Comparison of ENCODE assay signal across 19 cellular contexts in the genomic region with DNA sequence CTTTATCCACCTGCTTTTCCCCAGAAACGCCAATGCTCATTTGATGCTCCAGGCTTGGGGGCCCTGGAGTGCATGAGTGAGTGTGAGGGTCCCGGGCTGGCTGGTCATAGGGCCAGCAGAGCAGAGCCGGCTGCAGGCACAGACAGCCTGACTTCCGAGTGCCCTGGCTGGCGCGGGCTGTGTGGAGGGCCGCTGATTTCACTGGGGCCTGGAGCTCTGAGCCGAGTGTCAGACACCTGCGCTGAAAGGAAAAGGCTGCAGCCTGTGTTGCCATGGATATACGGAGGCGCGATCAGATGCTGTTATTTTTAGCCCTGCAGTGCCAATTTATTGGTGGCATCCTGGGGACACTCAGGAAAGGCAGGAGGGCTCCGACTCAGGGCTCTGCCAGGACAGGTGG.
DNase-seq lines count a peak whose midpoint lies in the region; ATAC-seq and TF ChIP-seq lines count a peak whose summit lies in the region.
"Had no signal": no experiment of that assay in that cellular context is flagged by ENCODE, and none has a peak within 500 bp of the region (broad histone marks: within the 10 kb centered on the region; RNA-seq: fewer than 3 reads in every experiment).

No MANE protein-coding gene starts in this region.

- H3K4me3 ChIP-seq in BE2C (ENCODE audit: low read depth, low read length) (no peak overlapping the region), GM23338 (no peak overlapping the region)
- H3K4me3 ChIP-seq: body of pancreas, vagina had no signal

- H3K27me3 Mint-ChIP-seq in GM23338 (ENCODE audit: insufficient read depth, low read depth, poor library complexity): peaks cover 4% of the 10 kb centered on the region
- H3K27me3 Mint-ChIP-seq in activated T-helper 17 cell treated with anti-CD3 and anti-CD28 coated beads, Interleukin-2, amount 50 U/mL, for 72 hours: peaks cover 10% of the 10 kb centered on the region

- H3K27me3 ChIP-seq in BE2C (no peaks in the 10 kb centered on the region), GM23338 (ENCODE audit: insufficient read depth) (no peaks in the 10 kb centered on the region)
- H3K27me3 ChIP-seq: vagina had no signal

- H3F3A ChIP-seq in GM23338 (replicated peaks; ENCODE audit: low read depth): no peaks in the 10 kb centered on the region

- TF ChIP-seq CTCF in BE2C (IDR thresholded peaks at IDR 0.05; ENCODE audit: low read depth, low read length) (no peak), GM23338 (conservative IDR thresholded peaks at IDR 0.05; ENCODE audit: low read depth in 2 of 2) (no peak)

- no peak overlapping the region for H3K4me3 Mint-ChIP-seq in GM23338
- H3K4me3 Mint-ChIP-seq in activated T-helper 17 cell treated with anti-CD3 and anti-CD28 coated beads, Interleukin-2, amount 50 U/mL, for 72 hours: no peak overlapping the region
- H3K4me3 Mint-ChIP-seq: activated CD4-positive, alpha-beta T cell treated with anti-CD3 and anti-CD28 coated beads, Interleukin-2, amount 10 ng/mL, durations not matched to agents 24 days and 14 days; activated naive CD4-positive, alpha-beta T cell treated with anti-CD3 and anti-CD28 coated beads, Interleukin-2, amount 10 ng/mL, durations not matched to agents 7 days and 5 days; naive thymus-derived CD4-positive, alpha-beta T cell; stimulated activated naive CD8-positive, alpha-beta T cell treated with anti-CD3 and anti-CD28 coated beads, Interleukin-15, Interleukin-2, amounts not matched to agents 100 ng/mL and 50 ng/mL, for 24 hours had no signal

- no peaks in the 10 kb centered on the region for H3K36me3 ChIP-seq in BE2C
- H3K36me3 ChIP-seq in GM23338 (ENCODE audit: insufficient read depth): no peaks in the 10 kb centered on the region
- H3K36me3 ChIP-seq: vagina had no signal

- no peaks in the 10 kb centered on the region for H3K36me3 Mint-ChIP-seq in GM23338 (ENCODE audit: low read depth)
- H3K36me3 Mint-ChIP-seq in activated T-helper 17 cell treated with anti-CD3 and anti-CD28 coated beads, Interleukin-2, amount 50 U/mL, for 72 hours (ENCODE audit: low read depth): no peaks in the 10 kb centered on the region
- H3K36me3 Mint-ChIP-seq: activated naive CD4-positive, alpha-beta T cell treated with anti-CD3 and anti-CD28 coated beads, Interleukin-2, amount 10 ng/mL, durations not matched to agents 7 days and 5 days; naive thymus-derived CD4-positive, alpha-beta T cell had no signal

- no peaks in the 10 kb centered on the region for H3K9me2 ChIP-seq in GM23338 (ENCODE audit: insufficient read depth)

- no peaks in the 10 kb centered on the region for H4K20me1 ChIP-seq in GM23338 (replicated peaks; ENCODE audit: insufficient read depth)

- no peaks in the 10 kb centered on the region for H3K9me3 Mint-ChIP-seq in GM23338
- H3K9me3 Mint-ChIP-seq in activated T-helper 17 cell treated with anti-CD3 and anti-CD28 coated beads, Interleukin-2, amount 50 U/mL, for 72 hours: no peaks in the 10 kb centered on the region
- H3K9me3 Mint-ChIP-seq: activated CD4-positive, alpha-beta T cell treated with anti-CD3 and anti-CD28 coated beads, Interleukin-2, amount 10 ng/mL, durations not matched to agents 24 days and 14 days; activated naive CD4-positive, alpha-beta T cell treated with anti-CD3 and anti-CD28 coated beads, Interleukin-2, amount 10 ng/mL, durations not matched to agents 7 days and 5 days; naive thymus-derived CD4-positive, alpha-beta T cell; stimulated activated naive CD8-positive, alpha-beta T cell treated with anti-CD3 and anti-CD28 coated beads, Interleukin-15, Interleukin-2, amounts not matched to agents 100 ng/mL and 50 ng/mL, for 24 hours had no signal

- peaks cover 9% of the 10 kb centered on the region for H3K4me1 ChIP-seq in BE2C
- peaks cover 19% of the 10 kb centered on the region for H3K4me1 ChIP-seq in GM23338 (ENCODE audit: insufficient read depth)

- no peaks in the 10 kb centered on the region for H3K79me2 ChIP-seq in GM23338 (replicated peaks; ENCODE audit: insufficient read depth)

- H2AFZ ChIP-seq in GM23338: 0 out of 2 replicates have a peak overlapping the region, but pooled peaks have one; percentile 63

- peaks cover 30% of the 10 kb centered on the region for H3K4me1 Mint-ChIP-seq in GM23338
- no peaks in the 10 kb centered on the region for H3K4me1 Mint-ChIP-seq in activated T-helper 17 cell treated with anti-CD3 and anti-CD28 coated beads, Interleukin-2, amount 50 U/mL, for 72 hours

- no peak overlapping the region for H3K27ac Mint-ChIP-seq in GM23338
- H3K27ac Mint-ChIP-seq in activated T-helper 17 cell treated with anti-CD3 and anti-CD28 coated beads, Interleukin-2, amount 50 U/mL, for 72 hours: no peak overlapping the region
- H3K27ac Mint-ChIP-seq: activated CD4-positive, alpha-beta T cell treated with anti-CD3 and anti-CD28 coated beads, Interleukin-2, amount 10 ng/mL, durations not matched to agents 24 days and 14 days; activated naive CD4-positive, alpha-beta T cell treated with anti-CD3 and anti-CD28 coated beads, Interleukin-2, amount 10 ng/mL, durations not matched to agents 7 days and 5 days; stimulated activated naive CD8-positive, alpha-beta T cell treated with anti-CD3 and anti-CD28 coated beads, Interleukin-15, Interleukin-2, amounts not matched to agents 100 ng/mL and 50 ng/mL, for 24 hours had no signal

- no peaks in the 10 kb centered on the region for H3K9me3 ChIP-seq in BE2C
- H3K9me3 ChIP-seq: body of pancreas, vagina had no signal

- ATAC-seq in GM23338: no peak
- no peak for ATAC-seq in activated T-helper 17 cell treated with anti-CD3 and anti-CD28 coated beads, Interleukin-2, amount 50 U/mL, for 72 hours (replicated peaks)
- ATAC-seq: body of pancreas; esophagus mucosa; naive thymus-derived CD4-positive, alpha-beta T cell; Panc1 had no signal

- no peak overlapping the region for H3K27ac ChIP-seq in GM23338 (ENCODE audit: low read depth)
- peak overlapping the region; percentile 29 for H3K27ac ChIP-seq in cingulate gyrus (ENCODE audit: low read depth, low read length)
- H3K27ac ChIP-seq: body of pancreas, vagina had no signal

- no peak overlapping the region for H3K4me2 ChIP-seq in GM23338

- DNase-seq in BE2C (peak; percentile 36), GM23338 (ENCODE audit: low spot score) (no peak), NCI-H2227 (lab: John Stamatoyannopoulos, UW; ENCODE audit: unreplicated experiment) (peak; percentile 54), HCEC 1CT (no peak), germinal center (ENCODE audit: low spot score) (no peak)
- no peak for DNase-seq in stimulated activated naive CD4-positive, alpha-beta T cell treated with Interleukin-2 at 50 U/mL for 16 hours (lab: John Stamatoyannopoulos, UW)
- DNase-seq: activated CD4-positive, alpha-beta T cell treated with anti-CD3 and anti-CD28 coated beads, Interleukin-2, amount 10 ng/mL, durations not matched to agents 24 days and 14 days; activated naive CD4-positive, alpha-beta T cell treated with anti-CD3 and anti-CD28 coated beads, Interleukin-2, amount 10 ng/mL, durations not matched to agents 7 days and 5 days; body of pancreas; mammary epithelial cell; naive thymus-derived CD4-positive, alpha-beta T cell; NCI-H446; stimulated activated CD4-positive, alpha-beta T cell treated with anti-CD3 and anti-CD28 coated beads, Interleukin-15, amount 100 ng/mL, for 24 hours had no signal

TF ChIP-seq in GM23338, 12 proteins besides CTCF, POLR2A, EP300 and RAD21 (continues in another document):
- TF ChIP-seq NANOG (IDR thresholded peaks at IDR 0.05; ENCODE audit: borderline replicate concordance) (no peak), STAT1 (IDR thresholded peaks at IDR 0.05; ENCODE audit: unreplicated experiment) (no peak), JUNB (IDR thresholded peaks at IDR 0.05; ENCODE audit: unreplicated experiment) (no peak), EZH2 (IDR thresholded peaks at IDR 0.05; ENCODE audit: low read depth, unreplicated experiment) (no peak), POLR2AphosphoS5 (IDR thresholded peaks at IDR 0.05; ENCODE audit: low read depth) (no peak)
- TF ChIP-seq, protein P1, sequence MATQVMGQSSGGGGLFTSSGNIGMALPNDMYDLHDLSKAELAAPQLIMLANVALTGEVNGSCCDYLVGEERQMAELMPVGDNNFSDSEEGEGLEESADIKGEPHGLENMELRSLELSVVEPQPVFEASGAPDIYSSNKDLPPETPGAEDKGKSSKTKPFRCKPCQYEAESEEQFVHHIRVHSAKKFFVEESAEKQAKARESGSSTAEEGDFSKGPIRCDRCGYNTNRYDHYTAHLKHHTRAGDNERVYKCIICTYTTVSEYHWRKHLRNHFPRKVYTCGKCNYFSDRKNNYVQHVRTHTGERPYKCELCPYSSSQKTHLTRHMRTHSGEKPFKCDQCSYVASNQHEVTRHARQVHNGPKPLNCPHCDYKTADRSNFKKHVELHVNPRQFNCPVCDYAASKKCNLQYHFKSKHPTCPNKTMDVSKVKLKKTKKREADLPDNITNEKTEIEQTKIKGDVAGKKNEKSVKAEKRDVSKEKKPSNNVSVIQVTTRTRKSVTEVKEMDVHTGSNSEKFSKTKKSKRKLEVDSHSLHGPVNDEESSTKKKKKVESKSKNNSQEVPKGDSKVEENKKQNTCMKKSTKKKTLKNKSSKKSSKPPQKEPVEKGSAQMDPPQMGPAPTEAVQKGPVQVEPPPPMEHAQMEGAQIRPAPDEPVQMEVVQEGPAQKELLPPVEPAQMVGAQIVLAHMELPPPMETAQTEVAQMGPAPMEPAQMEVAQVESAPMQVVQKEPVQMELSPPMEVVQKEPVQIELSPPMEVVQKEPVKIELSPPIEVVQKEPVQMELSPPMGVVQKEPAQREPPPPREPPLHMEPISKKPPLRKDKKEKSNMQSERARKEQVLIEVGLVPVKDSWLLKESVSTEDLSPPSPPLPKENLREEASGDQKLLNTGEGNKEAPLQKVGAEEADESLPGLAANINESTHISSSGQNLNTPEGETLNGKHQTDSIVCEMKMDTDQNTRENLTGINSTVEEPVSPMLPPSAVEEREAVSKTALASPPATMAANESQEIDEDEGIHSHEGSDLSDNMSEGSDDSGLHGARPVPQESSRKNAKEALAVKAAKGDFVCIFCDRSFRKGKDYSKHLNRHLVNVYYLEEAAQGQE (IDR thresholded peaks at IDR 0.05; ENCODE audit: unreplicated experiment): no peak
- TF ChIP-seq, protein P2, sequence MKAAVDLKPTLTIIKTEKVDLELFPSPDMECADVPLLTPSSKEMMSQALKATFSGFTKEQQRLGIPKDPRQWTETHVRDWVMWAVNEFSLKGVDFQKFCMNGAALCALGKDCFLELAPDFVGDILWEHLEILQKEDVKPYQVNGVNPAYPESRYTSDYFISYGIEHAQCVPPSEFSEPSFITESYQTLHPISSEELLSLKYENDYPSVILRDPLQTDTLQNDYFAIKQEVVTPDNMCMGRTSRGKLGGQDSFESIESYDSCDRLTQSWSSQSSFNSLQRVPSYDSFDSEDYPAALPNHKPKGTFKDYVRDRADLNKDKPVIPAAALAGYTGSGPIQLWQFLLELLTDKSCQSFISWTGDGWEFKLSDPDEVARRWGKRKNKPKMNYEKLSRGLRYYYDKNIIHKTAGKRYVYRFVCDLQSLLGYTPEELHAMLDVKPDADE (IDR thresholded peaks at IDR 0.05): no peak

Comparison
In these comparisons a context has a peak if more than half of its experiments do, and no peak if none do; other contexts are left out.
1. DNase-seq: peak in BE2C (single experiment) and NCI-H2227 (single experiment); none in GM23338 (single experiment), HCEC 1CT (single experiment), germinal center (single experiment) and stimulated activated naive CD4-positive, alpha-beta T cell treated with Interleukin-2 at 50 U/mL for 16 hours (single experiment).